In the genomic region with DNA sequence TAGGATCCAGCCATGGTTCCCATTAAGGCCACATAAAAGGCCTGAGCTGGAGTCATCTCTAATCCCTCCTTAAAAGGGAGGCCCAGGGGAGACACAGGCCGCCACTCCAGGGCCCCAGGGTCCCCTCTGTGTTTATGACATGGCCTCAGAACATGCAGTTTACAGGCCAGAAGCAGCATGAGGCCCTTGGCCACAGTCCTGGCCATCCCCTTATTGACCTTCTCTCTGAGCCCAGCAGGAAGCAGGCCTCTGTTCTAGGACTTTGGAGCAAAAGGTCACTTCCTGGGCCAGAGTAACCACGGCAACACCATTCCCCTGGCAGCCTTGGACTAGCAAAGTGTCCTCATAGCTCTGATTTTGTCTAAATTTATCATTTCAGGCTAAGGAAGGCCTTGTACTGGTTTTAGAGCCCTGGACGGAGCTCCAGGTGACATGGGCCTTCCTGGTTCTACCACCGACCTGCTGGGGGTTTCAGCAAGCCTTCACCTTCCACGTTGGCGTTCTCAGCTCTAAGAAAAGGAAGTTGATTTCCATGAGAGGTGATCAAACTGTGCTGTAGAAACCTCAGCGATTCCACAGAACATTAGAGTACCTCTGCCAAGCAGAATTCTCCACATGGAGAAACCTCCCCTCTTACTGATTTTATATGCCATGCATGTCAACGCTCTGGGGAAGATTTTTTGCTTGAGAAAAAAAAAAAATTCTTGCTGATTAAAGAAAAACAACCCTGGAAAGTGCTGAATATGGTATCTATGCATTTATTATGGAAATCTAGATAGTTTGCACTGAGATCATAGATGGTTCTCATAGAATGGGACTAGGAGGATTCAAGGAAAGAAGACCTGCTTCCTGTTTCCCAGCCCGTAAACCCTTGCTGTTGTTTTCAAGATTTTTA, we compare ENCODE assay signal across 9 cellular contexts. TPM values are rescaled to one million over a fixed set of nuclear protein-coding genes. Genes with fewer than 3 reads are reported as not detected.
DNase-seq lines count a peak whose midpoint lies in the region; ATAC-seq, FAIRE-seq and TF ChIP-seq lines count a peak whose summit lies in the region.
"Had no signal": no experiment of that assay in that cellular context is flagged by ENCODE, and none has a peak within 500 bp of the region (broad histone marks: within the 10 kb centered on the region; RNA-seq: fewer than 3 reads in every experiment).

No MANE protein-coding gene starts in this region.

- POLR2A ChIA-PET in A549 (lab: Yijun Ruan, JAX): interaction anchor here (0.5 to 7.3 kb wide), 2 partner anchors 40 to 150 kb away, joined by 3 to 51 read pairs; a partner anchor contains a TSS
- POLR2A ChIA-PET in RWPE1 (lab: Yijun Ruan, JAX; ENCODE audit: low non-redundant PET): no interaction called here

- peak overlapping the region; percentile 75 to 89; a peak in 5 of 6 replicates for H3K27ac ChIP-seq in A549
- peak overlapping the region; percentile 6; the same call in 1 of the 2 replicates for H3K27ac ChIP-seq in RWPE1
- H3K27ac ChIP-seq: SJCRH30 had no signal

- no peak for ATAC-seq in A549
- peak; percentile 65 for ATAC-seq in omental fat pad (ENCODE audit: low FRiP score)
- no peak for ATAC-seq in HG03097 (IDR thresholded peaks at IDR 0.05; ENCODE audit: low FRiP score, unreplicated experiment)
- ATAC-seq in HG03520 (IDR thresholded peaks at IDR 0.05; ENCODE audit: unreplicated experiment): no peak
- ATAC-seq in HG02678 (IDR thresholded peaks at IDR 0.05; ENCODE audit: unreplicated experiment): no peak

- CTCF ChIA-PET in A549 (lab: Yijun Ruan, JAX) (interaction anchor here (0.7 to 12.0 kb wide), 12 partner anchors 8 to 186 kb away, joined by 3 to 112 read pairs (median 4); a partner anchor contains a TSS), RWPE1 (lab: Yijun Ruan, JAX) (no interaction called here)

- no peak for FAIRE-seq in A549 (lab: Jason Lieb, UNC)

- H3K4me3 ChIP-seq in A549: no peak overlapping the region
- H3K4me3 ChIP-seq: SJCRH30 had no signal

- peaks cover 53% of the 10 kb centered on the region for H3K4me1 ChIP-seq in A549

- WGBS in A549 (ENCODE audit: missing lambda C conversion rate): 77% methylated on average over 9 of the region's 9 CpGs

- TF ChIP-seq POLR2A in A549 (IDR thresholded peaks at IDR 0.05; ENCODE audit: low read length): no peak

- TF ChIP-seq RAD21 in A549 (conservative IDR thresholded peaks at IDR 0.05 in 1 of 2, IDR thresholded peaks at IDR 0.05 in 1 of 2): no peak

- H3K4me2 ChIP-seq in A549: peak overlapping the region; percentile 12; the same call in 1 of the 3 replicates

- H3K9me3 ChIP-seq in A549: no peaks in the 10 kb centered on the region
- H3K9me3 ChIP-seq: SJCRH30 had no signal

- DNase-seq in A549 (ENCODE audit: low read depth in 1 of 2, low spot score in 1 of 2) (no peak), RWPE1 (ENCODE audit: low spot score) (no peak), fibroblast of the conjunctiva (ENCODE audit: low read depth) (peak; percentile 53), omental fat pad (ENCODE audit: low spot score) (no peak), NCI-H226 (no peak)

- TF ChIP-seq EP300 in A549 (IDR thresholded peaks at IDR 0.05): no peak

- TF ChIP-seq CTCF in A549 (IDR thresholded peaks at IDR 0.05) (no peak), RWPE1 (conservative IDR thresholded peaks at IDR 0.05; ENCODE audit: low read depth) (no peak), omental fat pad (IDR thresholded peaks at IDR 0.05) (no peak)

TF ChIP-seq in A549, 52 proteins besides CTCF, POLR2A, EP300 and RAD21:
- TF ChIP-seq ESRRA (IDR thresholded peaks at IDR 0.05; ENCODE audit: borderline replicate concordance, low read length) (0 out of 2 replicates have a peak, but pooled peaks have one; percentile 46), HOXA7 (CRISPR knock-in tag; IDR thresholded peaks at IDR 0.05) (no peak), NR3C1 (IDR thresholded peaks at IDR 0.05) (no peak)
TF ChIP-seq in A549: peak in this region for 1.

RNA-seq across cellular contexts. Expression of a gene that starts 53.7 kb away (rescaled TPM):
- 12.4 and 13.8 TPM in 2 replicates for polyA plus RNA-seq in A549 (2011; rRNA removed)
- polyA plus RNA-seq in A549 (2012; cell fraction: cytosol; rRNA removed): 19.3 and 23.8 TPM in 2 replicates
- polyA plus RNA-seq in A549 (2012; cell fraction: nucleus; rRNA removed): 35.4 and 36.6 TPM in 2 replicates
- polyA plus RNA-seq in A549 (2017; fragmentation: RNase III; extraction: RNeasy Plus Mini Kit Qiagen cat#74134 plus additional on column Dnase treatment): 17.7 to 23.5 TPM (median 20.5 TPM) in 3 replicates
- 17.5 and 21.2 TPM in 2 replicates for polyA minus RNA-seq in A549 (2011; rRNA and poly(A)+ RNA removed)
- total RNA-seq in omental fat pad: 10 to 100 TPM; 17.7 to 30.3 (median 22.8) TPM
